ENCODE assay signal across 9 cellular contexts in genomic region chr6:153092082-153093013, GRCh38. TPM values are rescaled to one million over a fixed set of nuclear protein-coding genes. Genes with fewer than 3 reads are reported as not detected.
A peak's percentile ranks its signal among the peaks of the same experiment; 100 is the strongest.
DNase-seq lines count a peak whose midpoint lies in the region; ATAC-seq and TF ChIP-seq lines count a peak whose summit lies in the region.
"Had no signal": no experiment of that assay in that cellular context is flagged by ENCODE, and none has a peak within 500 bp of the region (broad histone marks: within the 10 kb centered on the region; RNA-seq: fewer than 3 reads in every experiment).

No MANE protein-coding gene starts in this region.

- no peaks in the 10 kb centered on the region for H3K27me3 ChIP-seq in RWPE2 (ENCODE audit: insufficient read depth, poor library complexity, severe bottlenecking)
- H3K27me3 ChIP-seq in mesenchymal stem cell (ENCODE audit: control insufficient read depth in 1 of 2, insufficient read depth in 1 of 2, low read length in 2 of 2), result no peaks in the 10 kb centered on the region
- H3K27me3 ChIP-seq: BLaER1 had no signal

- peaks cover 7% of the 10 kb centered on the region for H3K79me1 ChIP-seq in mesenchymal stem cell (replicated peaks; ENCODE audit: low read length, poor library complexity, severe bottlenecking)

- no peak overlapping the region for H3K4me3 Mint-ChIP-seq in activated T-cell treated with anti-CD3 and anti-CD28 coated beads, Interleukin-2, amount 50 U/mL, for 4 hours

- H2BK12ac ChIP-seq in mesenchymal stem cell (ENCODE audit: low read length in 2 of 2), result no peak overlapping the region

- H2BK15ac ChIP-seq in mesenchymal stem cell (ENCODE audit: low read depth, poor library complexity, severe bottlenecking), result no peak overlapping the region

- H3K4me1 Mint-ChIP-seq in activated T-cell treated with anti-CD3 and anti-CD28 coated beads, Interleukin-2, amount 50 U/mL, for 4 hours (ENCODE audit: low read depth), result no peaks in the 10 kb centered on the region

- no peaks in the 10 kb centered on the region for H3K36me3 Mint-ChIP-seq in activated T-cell treated with anti-CD3 and anti-CD28 coated beads, Interleukin-2, amount 50 U/mL, for 4 hours (ENCODE audit: insufficient read depth)

- H3K4ac ChIP-seq in mesenchymal stem cell (ENCODE audit: low read depth in 1 of 2, low read length in 2 of 2), result no peak overlapping the region

- H3K4me1 ChIP-seq in RWPE2 (ENCODE audit: insufficient read depth, poor library complexity, severe bottlenecking) (peaks cover 65% of the 10 kb centered on the region), mesenchymal stem cell (ENCODE audit: control insufficient read depth, insufficient read depth, low read depth, low read length) (peaks cover 6% of the 10 kb centered on the region)
- H3K4me1 ChIP-seq: BLaER1 had no signal

- TF ChIP-seq CTCF in RWPE2 (IDR thresholded peaks at IDR 0.05; ENCODE audit: poor library complexity, severe bottlenecking), result no peak

- peak overlapping the region; percentile 29 for H3K9ac ChIP-seq in mesenchymal stem cell (ENCODE audit: low read length)
- H3K9ac ChIP-seq: BLaER1 had no signal

- H2BK5ac ChIP-seq in mesenchymal stem cell (ENCODE audit: low read depth, low read length, poor library complexity, severe bottlenecking), result no peak overlapping the region

- ATAC-seq in activated T-cell treated with anti-CD3 and anti-CD28 coated beads, Interleukin-2, amount 50 U/mL, for 4 hours, result peak; percentile 48 to 58
- ATAC-seq in HG03060 (IDR thresholded peaks at IDR 0.05; ENCODE audit: low read depth, unreplicated experiment), result peak; percentile 78
- peak; percentile 79 for ATAC-seq in RWPE2 (ENCODE audit: low read depth)

- DNase-seq in activated T-cell treated with anti-CD3 and anti-CD28 coated beads, Interleukin-2, amount 50 U/mL, for 4 hours, result no peak
- no peak for DNase-seq in activated T-cell treated with anti-CD3 and anti-CD28 coated beads for 4 hours
- no peak for DNase-seq in RWPE2 (ENCODE audit: low spot score)
- peak; percentile 96 for DNase-seq in mesenchymal stem cell
- no peak for DNase-seq in stimulated activated CD4-positive, alpha-beta T cell treated with anti-CD3 and anti-CD28 coated beads, Interleukin-4, amount 100 ng/mL, for 24 hours
- DNase-seq in NCI-H146 (lab: John Stamatoyannopoulos, UW), result no peak
- DNase-seq in middle frontal gyrus (ENCODE audit: extremely low spot score, low spot score), result no peak

- H3K4me3 ChIP-seq in RWPE2 (ENCODE audit: severe bottlenecking) (no peak overlapping the region), mesenchymal stem cell (ENCODE audit: insufficient read depth in 1 of 2, low read depth in 1 of 2, low read length in 2 of 2) (peak overlapping the region in 1 of 2 experiments; percentile 28)
- H3K4me3 ChIP-seq: BLaER1 had no signal

- no peak overlapping the region for H3K18ac ChIP-seq in mesenchymal stem cell (ENCODE audit: low read depth in 1 of 2, low read length in 2 of 2)

- no peak overlapping the region for H2AK5ac ChIP-seq in mesenchymal stem cell (ENCODE audit: low read length, severe bottlenecking)

- no peak overlapping the region for H2BK120ac ChIP-seq in mesenchymal stem cell (ENCODE audit: low read depth, low read length)

- peak overlapping the region; percentile 92 for H3K27ac ChIP-seq in RWPE2 (ENCODE audit: poor library complexity, severe bottlenecking)
- peak overlapping the region; percentile 78 for H3K27ac ChIP-seq in mesenchymal stem cell (ENCODE audit: low read length, poor library complexity, severe bottlenecking)
- H3K27ac ChIP-seq: BLaER1 had no signal

- H3K9me3 ChIP-seq in RWPE2 (ENCODE audit: severe bottlenecking) (no peaks in the 10 kb centered on the region), mesenchymal stem cell (ENCODE audit: control insufficient read depth, low read length) (no peaks in the 10 kb centered on the region)
- H3K9me3 ChIP-seq: BLaER1 had no signal

- no peak overlapping the region for H2AFZ ChIP-seq in mesenchymal stem cell (ENCODE audit: low read depth, low read length)

- H3K14ac ChIP-seq in mesenchymal stem cell (ENCODE audit: low read length in 2 of 2), result no peak overlapping the region

- H3K4me2 ChIP-seq in mesenchymal stem cell (ENCODE audit: low read length, poor library complexity, severe bottlenecking), result peak overlapping the region; percentile 28
- H3K4me2 ChIP-seq: BLaER1 had no signal

- H3K27me3 Mint-ChIP-seq in activated T-cell treated with anti-CD3 and anti-CD28 coated beads, Interleukin-2, amount 50 U/mL, for 4 hours (ENCODE audit: low read depth), result peaks cover 2% of the 10 kb centered on the region

- H3K23ac ChIP-seq in mesenchymal stem cell (ENCODE audit: low read length in 2 of 2), result no peak overlapping the region

- H4K8ac ChIP-seq in mesenchymal stem cell (ENCODE audit: low read length), result no peak overlapping the region

- no peaks in the 10 kb centered on the region; the same call in 1 of the 2 replicates for H3K36me3 ChIP-seq in RWPE2 (ENCODE audit: low read depth)
- H3K36me3 ChIP-seq in mesenchymal stem cell (ENCODE audit: control insufficient read depth in 1 of 2, insufficient read depth in 2 of 2, low read depth in 1 of 2, low read length in 2 of 2), result no peaks in the 10 kb centered on the region
- H3K36me3 ChIP-seq: BLaER1 had no signal

- WGBS in mesenchymal stem cell, result 36% methylated on average over 4 of the region's 9 CpGs

- no peaks in the 10 kb centered on the region for H3K9me3 Mint-ChIP-seq in activated T-cell treated with anti-CD3 and anti-CD28 coated beads, Interleukin-2, amount 50 U/mL, for 4 hours

- no peak overlapping the region for H4K91ac ChIP-seq in mesenchymal stem cell (ENCODE audit: low read length)

RNA-seq across cellular contexts. Expression of gene RGS17, which starts 38.7 kb away (rescaled TPM):
- not detected for total RNA-seq in activated T-cell treated with anti-CD3 and anti-CD28 coated beads, Interleukin-2, amount 50 U/mL, for 4 hours
- 15.7 TPM for polyA plus RNA-seq in mesenchymal stem cell (2013, experiment 1 of 2)
- polyA plus RNA-seq in mesenchymal stem cell (2013, experiment 2 of 2), result 15.0 TPM
